23 cellular contexts compared by ENCODE assay signal in the genomic region with DNA sequence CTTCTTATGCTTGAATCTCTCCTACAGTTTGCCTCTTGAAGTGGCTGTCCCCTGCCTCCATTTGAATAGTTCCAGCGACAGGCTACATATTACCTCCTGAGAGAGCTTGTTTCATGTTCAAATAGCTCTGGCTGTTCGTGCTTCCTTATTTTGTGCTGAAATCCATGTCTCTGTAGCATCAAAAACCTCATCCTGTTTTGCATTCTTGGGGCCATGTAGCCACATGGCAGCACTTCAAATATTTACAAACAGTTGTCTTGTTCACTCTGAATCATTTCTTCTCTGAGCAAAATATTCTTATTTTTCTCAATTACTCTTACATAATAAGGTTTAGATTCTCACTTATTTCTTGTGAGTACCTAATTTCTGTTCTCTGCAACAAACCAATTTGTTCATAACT.
DNase-seq lines count a peak whose midpoint lies in the region; ATAC-seq, FAIRE-seq and TF ChIP-seq lines count a peak whose summit lies in the region.
"Had no signal": no experiment of that assay in that cellular context is flagged by ENCODE, and none has a peak within 500 bp of the region (broad histone marks: within the 10 kb centered on the region; RNA-seq: fewer than 3 reads in every experiment).

No MANE protein-coding gene starts in this region.

- no peaks in the 10 kb centered on the region for H4K20me1 ChIP-seq in smooth muscle cell (ENCODE audit: low read depth)

- no peak for TF ChIP-seq CTCF in NB4 (IDR thresholded peaks at IDR 0.05; ENCODE audit: low read depth, low read length)
- TF ChIP-seq CTCF in smooth muscle cell (IDR thresholded peaks at IDR 0.05; ENCODE audit: borderline replicate concordance, insufficient read depth, poor library complexity, severe bottlenecking): no peak

- H3K4me3 ChIP-seq in NB4 (ENCODE audit: low read depth, low read length) (no peak overlapping the region), smooth muscle cell (no peak overlapping the region)
- H3K4me3 ChIP-seq: A549, GM23338, HAP-1 had no signal

- no peak overlapping the region for H3K4me2 ChIP-seq in smooth muscle cell
- H3K4me2 ChIP-seq: A549, GM23338, SK-N-SH had no signal

- H3K79me2 ChIP-seq in smooth muscle cell (ENCODE audit: low read depth): no peaks in the 10 kb centered on the region

- peak; percentile 80 for FAIRE-seq in endometrium (lab: Jason Lieb, UNC)
- FAIRE-seq: A549, GM12891 had no signal

- H3K27me3 ChIP-seq in smooth muscle cell (ENCODE audit: low read depth): no peaks in the 10 kb centered on the region

- no peaks in the 10 kb centered on the region for H3K36me3 ChIP-seq in smooth muscle cell (ENCODE audit: low read depth)
- H3K36me3 ChIP-seq: HAP-1 had no signal

- H3K9me3 ChIP-seq in smooth muscle cell (replicated peaks; ENCODE audit: low read depth): no peaks in the 10 kb centered on the region
- H3K9me3 ChIP-seq: A549, HAP-1, SK-N-SH had no signal

- H3F3A ChIP-seq in smooth muscle cell (ENCODE audit: low read depth): no peaks in the 10 kb centered on the region

- TF ChIP-seq POLR2A in NB4 (IDR thresholded peaks at IDR 0.05; ENCODE audit: extremely low read depth, insufficient read length): no peak

- ATAC-seq in esophagus mucosa: no peak
- ATAC-seq: A549, GM23338, Panc1 had no signal

- H3K9ac ChIP-seq in smooth muscle cell (ENCODE audit: low read depth): no peak overlapping the region
- H3K9ac ChIP-seq: SK-N-SH had no signal

- WGBS in smooth muscle cell (ENCODE audit: low lambda C conversion rate): 48% methylated on average over 2 of the region's 2 CpGs

- H3K4me1 ChIP-seq in smooth muscle cell (ENCODE audit: low read depth): no peaks in the 10 kb centered on the region
- H3K4me1 ChIP-seq: A549, HAP-1 had no signal

- DNase-seq in GM04504 (ENCODE audit: low read depth): peak; percentile 10
- DNase-seq in NB4 (ENCODE audit: low read depth): peak; percentile 2
- DNase-seq in smooth muscle cell (lab: John Stamatoyannopoulos, UW; ENCODE audit: unreplicated experiment): no peak
- DNase-seq in NCI-H1930 (lab: John Stamatoyannopoulos, UW): no peak
- DNase-seq in mucosa of gallbladder (ENCODE audit: low spot score): no peak
- DNase-seq: CD4-positive, CD25-positive, alpha-beta regulatory T cell; KBM-7; MV-4-11; NCI-H1436; NCI-H187 treated with DMSO at 0.1 percent for 48 hours; NCI-H2227 treated with DMSO at 0.1 percent for 48 hours; NCI-H510A; NCI-H748 treated with DMSO at 0.1 percent for 48 hours; SIG-M5; SK-N-SH had no signal

- H3K27ac ChIP-seq in smooth muscle cell (ENCODE audit: low read depth): no peak overlapping the region
- H3K27ac ChIP-seq: A549, HL-60 had no signal

- peak overlapping the region; percentile 54 for H2AFZ ChIP-seq in smooth muscle cell (ENCODE audit: low read depth)
- H2AFZ ChIP-seq: GM23338 had no signal

Comparison
In these comparisons a context has a peak if more than half of its experiments do, and no peak if none do; other contexts are left out.
1. DNase-seq: peak in GM04504 (single experiment) and NB4 (single experiment); none in smooth muscle cell (single experiment), NCI-H1930 (0 of 2) and mucosa of gallbladder (single experiment).